In genomic region chr2:121634354-121635307, GRCh38 we compare ENCODE assay signal across 8 cellular contexts. TPM values are rescaled to one million over a fixed set of nuclear protein-coding genes. Genes with fewer than 3 reads are reported as not detected.
DNase-seq lines count a peak whose midpoint lies in the region; ATAC-seq, FAIRE-seq and TF ChIP-seq lines count a peak whose summit lies in the region.

No MANE protein-coding gene starts in this region.

- peaks cover 36% of the 10 kb centered on the region for H3K4me1 ChIP-seq in A549

- 0 out of 3 replicates have a peak, but pooled peaks cover 3% of the 10 kb centered on the region for H3K9me3 ChIP-seq in A549

- peak overlapping the region; percentile 60 for H3K4me2 ChIP-seq in A549

- peak; percentile 31 to 61 for DNase-seq in A549 (ENCODE audit: low read depth in 1 of 2, low spot score in 1 of 2)
- DNase-seq in SHP77 treated with DMSO at 0.1 percent for 48 hours (lab: John Stamatoyannopoulos, UW): peak; percentile 18
- peak; percentile 12 for DNase-seq in fibroblast of villous mesenchyme (ENCODE audit: low read depth)
- DNase-seq in GM12892 (ENCODE audit: insufficient read length): no peak
- no peak for DNase-seq in SKM-1 (lab: John Stamatoyannopoulos, UW; ENCODE audit: unreplicated experiment)

- no peak overlapping the region for H3K4me3 ChIP-seq in A549
- H3K4me3 ChIP-seq in fibroblast of villous mesenchyme (ENCODE audit: low read depth, low read length): no peak overlapping the region

- TF ChIP-seq POLR2A in A549 (IDR thresholded peaks at IDR 0.05; ENCODE audit: low read length): no peak
- no peak for TF ChIP-seq POLR2A in GM12892 (IDR thresholded peaks at IDR 0.05; ENCODE audit: low read depth, low read length)

- no peak for TF ChIP-seq RAD21 in A549 (conservative IDR thresholded peaks at IDR 0.05 in 1 of 2, IDR thresholded peaks at IDR 0.05 in 1 of 2)

- 26% methylated on average over 6 of the region's 6 CpGs for WGBS in A549 (ENCODE audit: missing lambda C conversion rate)

- ATAC-seq in A549 (peak; percentile 86 to 92), GM18868 (IDR thresholded peaks at IDR 0.05; ENCODE audit: unreplicated experiment) (peak; percentile 67), HG03469 (IDR thresholded peaks at IDR 0.05; ENCODE audit: unreplicated experiment) (no peak), GM21619 (IDR thresholded peaks at IDR 0.05; ENCODE audit: unreplicated experiment) (no peak)

- peak overlapping the region; percentile 69 to 78 for H3K27ac ChIP-seq in A549

- no peak for TF ChIP-seq CTCF in A549 (IDR thresholded peaks at IDR 0.05)
- no peak for TF ChIP-seq CTCF in fibroblast of villous mesenchyme (IDR thresholded peaks at IDR 0.05; ENCODE audit: insufficient read depth, low read depth, low read length)

- no peak for TF ChIP-seq EP300 in A549 (IDR thresholded peaks at IDR 0.05)

- CTCF ChIA-PET in A549 (lab: Yijun Ruan, JAX): interaction anchor here (0.6 kb wide), 1 partner anchor 85 kb away, joined by 3 read pairs; no protein-coding TSS in a partner anchor

- POLR2A ChIA-PET in A549 (lab: Yijun Ruan, JAX): interaction anchor here (1.5 to 1.9 kb wide), 2 partner anchors 15 to 104 kb away, joined by 9 to 15 read pairs; partner anchors contain the start of genes CLASP1 and RNU4ATAC

- no peak for FAIRE-seq in A549 (lab: Jason Lieb, UNC)
- no peak for FAIRE-seq in GM12892 (lab: Jason Lieb, UNC)

TF ChIP-seq in A549, 52 proteins besides CTCF, POLR2A, EP300 and RAD21:
- TF ChIP-seq JUNB (IDR thresholded peaks at IDR 0.05) (no peak), MAFK (IDR thresholded peaks at IDR 0.05; ENCODE audit: partially characterized antibody) (peak; percentile 72), FOSL2 (IDR thresholded peaks at IDR 0.05) (no peak), FOSL2 (CRISPR knock-in tag; IDR thresholded peaks at IDR 0.05) (peak; percentile 34; the same call in 1 of the 2 replicates)

RNA-seq across cellular contexts. Expression of gene CLASP1, which starts 14.6 kb away (rescaled TPM):
- 11.7 and 26.5 TPM in 2 replicates for polyA plus RNA-seq in A549 (2011; rRNA removed)
- polyA plus RNA-seq in A549 (2012; cell fraction: cytosol; rRNA removed): 4.6 and 5.7 TPM in 2 replicates
- 12.0 and 19.8 TPM in 2 replicates for polyA plus RNA-seq in A549 (2012; cell fraction: nucleus; rRNA removed)
- polyA plus RNA-seq in A549 (2017; fragmentation: RNase III; extraction: RNeasy Plus Mini Kit Qiagen cat#74134 plus additional on column Dnase treatment): 15.2 to 16.0 TPM (median 15.8 TPM) in 3 replicates
- 61.6 and 63.7 TPM in 2 replicates for polyA minus RNA-seq in A549 (2011; rRNA and poly(A)+ RNA removed)
- total RNA-seq in fibroblast of villous mesenchyme: 47.4 and 58.3 TPM in 2 replicates
- 28.8 TPM for polyA plus RNA-seq in GM12892 (2012; ENCODE audit: missing spikeins)

Comparison
In these comparisons a context has a peak if more than half of its experiments do, and no peak if none do; other contexts are left out.
1. ATAC-seq: peak in A549 (2 of 2) and GM18868 (single experiment); none in HG03469 (single experiment) and GM21619 (single experiment).
2. DNase-seq: peak in A549 (2 of 2), SHP77 treated with DMSO at 0.1 percent for 48 hours (single experiment) and fibroblast of villous mesenchyme (single experiment); none in GM12892 (single experiment) and SKM-1 (single experiment).